In genomic region chr2:10569460-10569859, GRCh38 we compare ENCODE assay signal across 20 cellular contexts.
DNase-seq lines count a peak whose midpoint lies in the region; ATAC-seq and TF ChIP-seq lines count a peak whose summit lies in the region.
"Had no signal": no experiment of that assay in that cellular context is flagged by ENCODE, and none has a peak within 500 bp of the region (broad histone marks: within the 10 kb centered on the region; RNA-seq: fewer than 3 reads in every experiment).

No MANE protein-coding gene starts in this region.

- no peaks in the 10 kb centered on the region for H3K9me3 ChIP-seq in CD4-positive, CD25-positive, alpha-beta regulatory T cell (ENCODE audit: control insufficient read depth in 2 of 2, low read length in 2 of 2)
- H3K9me3 ChIP-seq in T-helper 17 cell (ENCODE audit: control insufficient read depth, low read length, poor library complexity, severe bottlenecking) (no peaks in the 10 kb centered on the region), sigmoid colon (no peaks in the 10 kb centered on the region)
- H3K9me3 ChIP-seq: MG63, SJSA1 had no signal

- H3K36me3 Mint-ChIP-seq in activated CD8-positive, alpha-beta T cell treated with anti-CD3 and anti-CD28 coated beads, Interleukin-2, amount 10 ng/mL, durations not matched to agents 7 days and 5 days (ENCODE audit: low read depth), result peaks cover 39% of the 10 kb centered on the region
- peaks cover 46% of the 10 kb centered on the region for H3K36me3 Mint-ChIP-seq in activated CD8-positive, alpha-beta T cell treated with anti-CD3 and anti-CD28 coated beads for 36 hours (ENCODE audit: low read depth)
- peaks cover 45% of the 10 kb centered on the region for H3K36me3 Mint-ChIP-seq in CD4-positive, CD25-positive, alpha-beta regulatory T cell
- H3K36me3 Mint-ChIP-seq in T-helper 17 cell (ENCODE audit: low read depth) (peaks cover 15% of the 10 kb centered on the region), nephron (ENCODE audit: low read depth) (peaks cover 55% of the 10 kb centered on the region)

- peak overlapping the region; percentile 63 for H3K27ac Mint-ChIP-seq in activated CD8-positive, alpha-beta T cell treated with anti-CD3 and anti-CD28 coated beads, Interleukin-2, amount 10 ng/mL, durations not matched to agents 7 days and 5 days
- H3K27ac Mint-ChIP-seq in activated CD8-positive, alpha-beta T cell treated with anti-CD3 and anti-CD28 coated beads for 36 hours, result no peak overlapping the region
- H3K27ac Mint-ChIP-seq in CD4-positive, CD25-positive, alpha-beta regulatory T cell, result peak overlapping the region in 2 of 3 donors; percentile 11 to 71
- H3K27ac Mint-ChIP-seq in T-helper 17 cell, result peak overlapping the region; percentile 81
- H3K27ac Mint-ChIP-seq in nephron, result peak overlapping the region in 2 of 3 experiments; percentile 5 to 35

- H3K4me1 Mint-ChIP-seq in activated CD8-positive, alpha-beta T cell treated with anti-CD3 and anti-CD28 coated beads, Interleukin-2, amount 10 ng/mL, durations not matched to agents 7 days and 5 days (ENCODE audit: low read depth), result peaks cover 47% of the 10 kb centered on the region
- H3K4me1 Mint-ChIP-seq in activated CD8-positive, alpha-beta T cell treated with anti-CD3 and anti-CD28 coated beads for 36 hours (ENCODE audit: low read depth), result peaks cover 4% of the 10 kb centered on the region
- H3K4me1 Mint-ChIP-seq in CD4-positive, CD25-positive, alpha-beta regulatory T cell, result peaks cover 0 to 2% (median 0%) of the 10 kb centered on the region in 4 donors
- H3K4me1 Mint-ChIP-seq in T-helper 17 cell (peaks cover 10% of the 10 kb centered on the region), nephron (peaks cover 10% of the 10 kb centered on the region)

- ATAC-seq in activated CD8-positive, alpha-beta T cell treated with anti-CD3 and anti-CD28 coated beads, Interleukin-2, amount 10 ng/mL, durations not matched to agents 7 days and 5 days, result no peak
- no peak for ATAC-seq in activated CD8-positive, alpha-beta T cell treated with anti-CD3 and anti-CD28 coated beads for 36 hours
- no peak for ATAC-seq in CD4-positive, CD25-positive, alpha-beta regulatory T cell (ENCODE audit: low read depth in 2 of 2)
- ATAC-seq in T-helper 17 cell (no peak), HG02798 (IDR thresholded peaks at IDR 0.05; ENCODE audit: poor library complexity, unreplicated experiment) (no peak)
- ATAC-seq: GM12878, HCT116 had no signal

- CTCF ChIA-PET in activated CD8-positive, alpha-beta T cell treated with anti-CD3 and anti-CD28 coated beads, Interleukin-2, amount 10 ng/mL, durations not matched to agents 7 days and 5 days (lab: Charles Lee), result no interaction called here
- CTCF ChIA-PET in activated CD8-positive, alpha-beta T cell treated with anti-CD3 and anti-CD28 coated beads for 36 hours (lab: Charles Lee), result no interaction called here

- WGBS in sigmoid colon, 2 donors, result 76 to 81% methylated on average over 6 of the region's 6 CpGs

- no peaks in the 10 kb centered on the region for H3K4me1 ChIP-seq in CD4-positive, CD25-positive, alpha-beta regulatory T cell (ENCODE audit: control insufficient read depth, insufficient read depth, low read length, poor library complexity, severe bottlenecking)
- no peaks in the 10 kb centered on the region for H3K4me1 ChIP-seq in sigmoid colon
- H3K4me1 ChIP-seq: SJSA1 had no signal

- DNase-seq in activated CD8-positive, alpha-beta T cell treated with anti-CD3 and anti-CD28 coated beads, Interleukin-2, amount 10 ng/mL, durations not matched to agents 7 days and 5 days, result no peak
- DNase-seq in activated CD8-positive, alpha-beta T cell treated with anti-CD3 and anti-CD28 coated beads for 36 hours, result no peak
- no peak for DNase-seq in CD4-positive, CD25-positive, alpha-beta regulatory T cell
- DNase-seq in T-helper 17 cell (no peak), sigmoid colon (no peak), NCI-H1930 (lab: John Stamatoyannopoulos, UW) (no peak)
- DNase-seq: DMS79, MG63, NCI-H1092 treated with DMSO at 0.1 percent for 48 hours, NCI-H1694, NCI-H345, NCI-H526 treated with DMSO at 0.1 percent for 48 hours had no signal

- H3K27me3 Mint-ChIP-seq in activated CD8-positive, alpha-beta T cell treated with anti-CD3 and anti-CD28 coated beads, Interleukin-2, amount 10 ng/mL, durations not matched to agents 7 days and 5 days (ENCODE audit: low read depth), result no peaks in the 10 kb centered on the region
- no peaks in the 10 kb centered on the region for H3K27me3 Mint-ChIP-seq in activated CD8-positive, alpha-beta T cell treated with anti-CD3 and anti-CD28 coated beads for 36 hours
- H3K27me3 Mint-ChIP-seq in CD4-positive, CD25-positive, alpha-beta regulatory T cell, result no peaks in the 10 kb centered on the region
- H3K27me3 Mint-ChIP-seq in T-helper 17 cell, result no peaks in the 10 kb centered on the region
- H3K27me3 Mint-ChIP-seq in nephron (ENCODE audit: low read depth), result no peaks in the 10 kb centered on the region

- no peaks in the 10 kb centered on the region for H3K27me3 ChIP-seq in CD4-positive, CD25-positive, alpha-beta regulatory T cell (ENCODE audit: control insufficient read depth, insufficient read depth, low read length)
- no peaks in the 10 kb centered on the region for H3K27me3 ChIP-seq in sigmoid colon
- H3K27me3 ChIP-seq: MG63, SJSA1 had no signal

- no peak overlapping the region for H3K4me3 ChIP-seq in CD4-positive, CD25-positive, alpha-beta regulatory T cell (ENCODE audit: low read depth, low read length)
- no peak overlapping the region for H3K4me3 ChIP-seq in sigmoid colon
- H3K4me3 ChIP-seq: GM12878, MG63, SJSA1 had no signal

- TF ChIP-seq POLR2A in sigmoid colon (IDR thresholded peaks at IDR 0.05), result no peak

- TF ChIP-seq EP300 in sigmoid colon (IDR thresholded peaks at IDR 0.05), result no peak

- no peak overlapping the region for H3K4me3 Mint-ChIP-seq in activated CD8-positive, alpha-beta T cell treated with anti-CD3 and anti-CD28 coated beads, Interleukin-2, amount 10 ng/mL, durations not matched to agents 7 days and 5 days
- H3K4me3 Mint-ChIP-seq in activated CD8-positive, alpha-beta T cell treated with anti-CD3 and anti-CD28 coated beads for 36 hours, result no peak overlapping the region
- no peak overlapping the region for H3K4me3 Mint-ChIP-seq in CD4-positive, CD25-positive, alpha-beta regulatory T cell
- no peak overlapping the region for H3K4me3 Mint-ChIP-seq in T-helper 17 cell
- no peak overlapping the region for H3K4me3 Mint-ChIP-seq in nephron

- POLR2A ChIA-PET in activated CD8-positive, alpha-beta T cell treated with anti-CD3 and anti-CD28 coated beads, Interleukin-2, amount 10 ng/mL, durations not matched to agents 7 days and 5 days (lab: Charles Lee), result no interaction called here
- POLR2A ChIA-PET in activated CD8-positive, alpha-beta T cell treated with anti-CD3 and anti-CD28 coated beads for 36 hours (lab: Charles Lee), result no interaction called here

- H3K9me3 Mint-ChIP-seq in activated CD8-positive, alpha-beta T cell treated with anti-CD3 and anti-CD28 coated beads, Interleukin-2, amount 10 ng/mL, durations not matched to agents 7 days and 5 days (ENCODE audit: insufficient read depth), result no peaks in the 10 kb centered on the region
- no peaks in the 10 kb centered on the region for H3K9me3 Mint-ChIP-seq in activated CD8-positive, alpha-beta T cell treated with anti-CD3 and anti-CD28 coated beads for 36 hours
- no peaks in the 10 kb centered on the region for H3K9me3 Mint-ChIP-seq in CD4-positive, CD25-positive, alpha-beta regulatory T cell
- no peaks in the 10 kb centered on the region for H3K9me3 Mint-ChIP-seq in nephron

- TF ChIP-seq CTCF in activated CD8-positive, alpha-beta T cell treated with anti-CD3 and anti-CD28 coated beads for 36 hours (IDR thresholded peaks at IDR 0.05), result no peak
- TF ChIP-seq CTCF in nephron (IDR thresholded peaks at IDR 0.05; ENCODE audit: unreplicated experiment in 3 of 3), result no peak
- TF ChIP-seq CTCF in sigmoid colon (IDR thresholded peaks at IDR 0.05), result no peak

- intact Hi-C loops in activated CD8-positive, alpha-beta T cell treated with anti-CD3 and anti-CD28 coated beads for 36 hours (cut with micrococcal nuclease), result no loop called here
- intact Hi-C loops in sigmoid colon (cut with DNase I), result no loop called here

- H3K27ac ChIP-seq in CD4-positive, CD25-positive, alpha-beta regulatory T cell (ENCODE audit: insufficient read depth, low read length, poor library complexity, severe bottlenecking), result no peak overlapping the region
- no peak overlapping the region for H3K27ac ChIP-seq in sigmoid colon
- H3K27ac ChIP-seq: 22Rv1, C4-2B, KMS-11, SJSA1 had no signal

- H3K36me3 ChIP-seq in CD4-positive, CD25-positive, alpha-beta regulatory T cell (ENCODE audit: control insufficient read depth, insufficient read depth, low read length), result peaks cover 39% of the 10 kb centered on the region
- peaks cover 0 to 51% (median 8%) of the 10 kb centered on the region in 4 donors for H3K36me3 ChIP-seq in sigmoid colon
